In genomic region chr3:62277470-62277869, GRCh38 we compare ENCODE assay signal across 29 cellular contexts.
"Had no signal": no experiment of that assay in that cellular context is flagged by ENCODE, and none has a peak within 500 bp of the region (broad histone marks: within the 10 kb centered on the region; RNA-seq: fewer than 3 reads in every experiment).

No MANE protein-coding gene starts in this region.

- H3K4me1 ChIP-seq: adrenal gland, ascending aorta, colonic mucosa, gastroesophageal sphincter, spleen, testis, transverse colon had no signal

- H3K36me3 ChIP-seq: colonic mucosa, transverse colon had no signal

- H3K4me3 ChIP-seq: adrenal gland, ascending aorta, cardiac muscle cell, colonic mucosa, dorsolateral prefrontal cortex, gastroesophageal sphincter, hepatocyte, left ventricle myocardium inferior, lung, spleen, testis, transverse colon had no signal

- H3K9me3 ChIP-seq: adrenal gland, ascending aorta, colonic mucosa, gastroesophageal sphincter, left ventricle myocardium inferior, spleen, testis, transverse colon had no signal

- H3K27ac ChIP-seq: adrenal gland, ascending aorta, cardiac muscle cell, colonic mucosa, dorsolateral prefrontal cortex, gastroesophageal sphincter, hepatocyte, left ventricle myocardium inferior, spleen, transverse colon had no signal

- H3K27me3 ChIP-seq: adrenal gland, ascending aorta, cardiac muscle cell, colonic mucosa, dorsolateral prefrontal cortex, gastroesophageal sphincter, hepatocyte, spleen, testis, transverse colon had no signal

- ATAC-seq: activated CD8-positive, alpha-beta T cell treated with anti-CD3 and anti-CD28 coated beads for 36 hours; gastroesophageal sphincter; natural killer cell; right cardiac atrium; WTC11 had no signal

- DNase-seq: activated CD4-positive, alpha-beta T cell treated with anti-CD3 and anti-CD28 coated beads for 1 hour; activated CD4-positive, alpha-beta T cell treated with anti-CD3 and anti-CD28 coated beads, Interleukin-2, amount 50 U/mL, for 1 hour; activated CD8-positive, alpha-beta T cell treated with anti-CD3 and anti-CD28 coated beads for 36 hours; activated effector memory CD4-positive, alpha-beta T cell treated with Interleukin-2 at 50 U/mL for 16 hours; activated naive CD4-positive, alpha-beta T cell treated with Interleukin-2 at 50 U/mL for 16 hours; activated naive CD8-positive, alpha-beta T cell treated with anti-CD3 and anti-CD28 coated beads for 36 hours; activated T-cell treated with anti-CD3 and anti-CD28 coated beads for 4 hours; adrenal gland; cerebellar nuclear complex; colonic mucosa; dorsolateral prefrontal cortex; effector memory CD4-positive, alpha-beta T cell; erythroblast; islet precursor cell; left ventricle myocardium inferior; mesendoderm; natural killer cell; right cardiac atrium; spleen; stimulated activated naive CD4-positive, alpha-beta T cell treated with Interleukin-2 at 50 U/mL for 16 hours; T-helper 2 cell; testis; transverse colon had no signal
